In the genomic region with DNA sequence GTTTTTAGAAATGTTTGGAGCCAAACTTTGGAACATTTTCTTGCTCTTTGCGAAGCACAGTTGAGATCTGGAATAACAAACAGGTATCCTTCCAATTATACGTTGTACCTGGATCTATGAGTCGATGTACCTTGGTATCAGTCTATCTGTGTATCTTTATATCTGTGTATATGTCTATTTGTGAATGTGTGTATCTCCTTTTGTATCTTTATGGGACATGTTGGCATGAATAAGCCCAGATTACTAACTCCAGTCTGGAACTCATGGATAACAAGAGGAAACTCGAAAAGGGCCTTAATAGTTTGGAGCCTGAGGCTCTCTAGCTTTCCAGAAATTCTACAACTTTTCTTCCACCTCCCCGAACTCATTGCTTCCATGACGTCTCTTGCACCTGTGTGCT, we compare ENCODE assay signal across 22 cellular contexts.
"Had no signal": no experiment of that assay in that cellular context is flagged by ENCODE, and none has a peak within 500 bp of the region (broad histone marks: within the 10 kb centered on the region; RNA-seq: fewer than 3 reads in every experiment).

No MANE protein-coding gene starts in this region.

- H3K27me3 ChIP-seq: colonic mucosa, foreskin keratinocyte, hepatocyte, neutrophil, right atrium auricular region, sigmoid colon, stomach, upper lobe of left lung, uterus had no signal

- H3K36me3 ChIP-seq: colonic mucosa, neutrophil, right atrium auricular region, sigmoid colon, stomach, upper lobe of left lung, uterus had no signal

- H3K4me3 ChIP-seq: colonic mucosa, hepatocyte, lung, right atrium auricular region, sigmoid colon, skin epidermis, stomach, upper lobe of left lung, uterus had no signal

- H3K4me1 ChIP-seq: colonic mucosa, foreskin keratinocyte, right atrium auricular region, sigmoid colon, stomach, uterus had no signal

- ATAC-seq: left colon; left ventricle myocardium superior; naive thymus-derived CD8-positive, alpha-beta T cell had no signal

- H3K4me3 Mint-ChIP-seq: naive thymus-derived CD8-positive, alpha-beta T cell had no signal

- H3K9me3 ChIP-seq: colonic mucosa, neutrophil, sigmoid colon, upper lobe of left lung, uterus had no signal

- DNase-seq: colonic mucosa; dermis blood vessel endothelial cell; erythroblast; head of caudate nucleus; left colon; left ventricle myocardium superior; mesendoderm; naive thymus-derived CD8-positive, alpha-beta T cell; posterior cingulate gyrus; sigmoid colon; stimulated activated CD4-positive, alpha-beta T cell treated with anti-CD3 and anti-CD28 coated beads, Interleukin-12 subunit alpha, Interleukin-12 subunit beta, amount 100 ng/mL, for 4 hours; stimulated activated naive CD4-positive, alpha-beta T cell; stomach; substantia nigra; uterus had no signal

- H3K27ac ChIP-seq: colonic mucosa, foreskin keratinocyte, hepatocyte, neutrophil, right atrium auricular region, sigmoid colon, stomach, upper lobe of left lung, uterus had no signal

- H3K27me3 Mint-ChIP-seq: naive thymus-derived CD8-positive, alpha-beta T cell had no signal

- H3K27ac Mint-ChIP-seq: naive thymus-derived CD8-positive, alpha-beta T cell had no signal
